9 cellular contexts compared by ENCODE assay signal in the genomic region with DNA sequence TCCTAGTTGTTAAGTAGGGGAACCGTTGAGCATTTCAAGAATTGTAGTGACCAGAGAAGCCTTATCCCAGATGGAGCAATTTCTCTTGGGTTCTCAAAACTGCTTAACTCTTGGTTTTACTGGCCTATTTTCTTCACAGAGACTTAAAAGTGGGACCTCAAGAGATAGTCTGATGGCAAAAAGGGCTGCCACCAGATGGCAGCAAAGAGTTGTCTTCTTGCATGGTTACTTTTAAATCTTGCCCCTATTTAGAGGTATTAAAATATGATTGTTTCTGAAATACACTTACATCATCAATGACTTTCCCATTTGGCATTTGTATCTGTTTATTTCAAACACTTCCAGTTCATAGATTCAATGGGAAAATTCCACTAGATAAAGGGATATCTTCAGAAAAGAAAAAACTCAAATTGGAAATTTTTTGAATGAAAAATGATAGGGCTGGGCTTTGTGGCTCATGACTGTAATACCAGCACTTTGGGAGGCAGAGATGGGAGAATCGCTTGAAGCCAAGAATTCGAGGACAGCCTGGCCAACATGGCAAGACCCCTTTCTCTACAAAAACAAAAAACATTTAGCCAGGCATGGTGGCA.
DNase-seq lines count a peak whose midpoint lies in the region; ATAC-seq and TF ChIP-seq lines count a peak whose summit lies in the region.
"Had no signal": no experiment of that assay in that cellular context is flagged by ENCODE, and none has a peak within 500 bp of the region (broad histone marks: within the 10 kb centered on the region; RNA-seq: fewer than 3 reads in every experiment).

No MANE protein-coding gene starts in this region.

- H3K4me1 ChIP-seq in ovary (ENCODE audit: insufficient read depth): no peaks in the 10 kb centered on the region
- H3K4me1 ChIP-seq in CD8-positive, alpha-beta memory T cell (ENCODE audit: insufficient read depth, low read length): no peaks in the 10 kb centered on the region

- no peak overlapping the region for H3K27ac ChIP-seq in ovary
- H3K27ac ChIP-seq in CD8-positive, alpha-beta memory T cell (ENCODE audit: low read depth, low read length): no peak overlapping the region

- peak; percentile 53 for DNase-seq in D341Med (ENCODE audit: low spot score)
- DNase-seq in NAMALWA (ENCODE audit: low spot score): peak; percentile 74
- DNase-seq in fibroblast of villous mesenchyme (ENCODE audit: low read depth): peak; percentile 60
- peak; percentile 48 to 75 (median 69) for DNase-seq in ovary
- DNase-seq in CD8-positive, alpha-beta memory T cell: no peak

- peak; percentile 62 for ATAC-seq in GM19468 (IDR thresholded peaks at IDR 0.05; ENCODE audit: extremely low read depth, unreplicated experiment)
- ATAC-seq in GM21576 (IDR thresholded peaks at IDR 0.05; ENCODE audit: unreplicated experiment): no peak

- peak; percentile 14; the same call in 1 of the 2 replicates for TF ChIP-seq CTCF in WI38 (IDR thresholded peaks at IDR 0.05; ENCODE audit: low read depth, low read length)
- peak; percentile 70 for TF ChIP-seq CTCF in fibroblast of villous mesenchyme (IDR thresholded peaks at IDR 0.05; ENCODE audit: insufficient read depth, low read depth, low read length)
- peak; percentile 22 to 78 (median 62) for TF ChIP-seq CTCF in ovary (IDR thresholded peaks at IDR 0.05)

- no peaks in the 10 kb centered on the region for H3K36me3 Mint-ChIP-seq in CD8-positive, alpha-beta memory T cell

- CTCF ChIA-PET in CD8-positive, alpha-beta memory T cell (lab: Charles Lee): no interaction called here

- H3K27me3 Mint-ChIP-seq in CD8-positive, alpha-beta memory T cell: peaks cover 0 to 1% of the 10 kb centered on the region in 2 donors

- H3K36me3 ChIP-seq in ovary: no peaks in the 10 kb centered on the region
- no peaks in the 10 kb centered on the region for H3K36me3 ChIP-seq in CD8-positive, alpha-beta memory T cell (ENCODE audit: insufficient read depth, low read length)

- no peaks in the 10 kb centered on the region for H3K9me3 Mint-ChIP-seq in CD8-positive, alpha-beta memory T cell
- H3K9me3 Mint-ChIP-seq: T-helper 1 cell treated with Interleukin-12 subunit alpha and Interleukin-12 subunit beta and Interleukin-4 antibody, amounts not matched to agents 30 μg/mL and 1 μg/mL, for 36 hours had no signal

- WGBS in ovary, 3 donors: 43 to 46% (median 46%) methylated on average over 3 of the region's 3 CpGs

- no peak for TF ChIP-seq POLR2A in ovary (IDR thresholded peaks at IDR 0.05)

- H3K4me3 ChIP-seq in WI38 (ENCODE audit: low read depth, low read length): no peak overlapping the region
- no peak overlapping the region for H3K4me3 ChIP-seq in fibroblast of villous mesenchyme (ENCODE audit: low read depth, low read length)
- H3K4me3 ChIP-seq in ovary: no peak overlapping the region
- H3K4me3 ChIP-seq in CD8-positive, alpha-beta memory T cell (ENCODE audit: low read length): no peak overlapping the region

- POLR2A ChIA-PET in CD8-positive, alpha-beta memory T cell (lab: Charles Lee): no interaction called here

- no peaks in the 10 kb centered on the region for H3K4me1 Mint-ChIP-seq in CD8-positive, alpha-beta memory T cell

- TF ChIP-seq EP300 in ovary (IDR thresholded peaks at IDR 0.05): no peak

- no peak overlapping the region for H3K4me3 Mint-ChIP-seq in CD8-positive, alpha-beta memory T cell
- H3K4me3 Mint-ChIP-seq: T-helper 1 cell treated with Interleukin-12 subunit alpha and Interleukin-12 subunit beta and Interleukin-4 antibody, amounts not matched to agents 30 μg/mL and 1 μg/mL, for 36 hours had no signal

- no peaks in the 10 kb centered on the region for H3K9me3 ChIP-seq in ovary
- no peaks in the 10 kb centered on the region for H3K9me3 ChIP-seq in CD8-positive, alpha-beta memory T cell (ENCODE audit: low read length)

- intact Hi-C loops in ovary (cut with DNase I): loop anchor here in 3 of 4 donors (2.0 to 10.0 kb wide), 3 partner anchors 298 to 302 kb away; no protein-coding TSS in a partner anchor

- no peaks in the 10 kb centered on the region for H3K27me3 ChIP-seq in ovary
- no peaks in the 10 kb centered on the region for H3K27me3 ChIP-seq in CD8-positive, alpha-beta memory T cell (ENCODE audit: insufficient read depth, low read length, poor library complexity, severe bottlenecking)

- H3K27ac Mint-ChIP-seq in CD8-positive, alpha-beta memory T cell: no peak overlapping the region
- H3K27ac Mint-ChIP-seq: T-helper 1 cell treated with Interleukin-12 subunit alpha and Interleukin-12 subunit beta and Interleukin-4 antibody, amounts not matched to agents 30 μg/mL and 1 μg/mL, for 36 hours had no signal

Comparison
In these comparisons a context has a peak if more than half of its experiments do, and no peak if none do; other contexts are left out.
1. DNase-seq: peak in D341Med (single experiment), NAMALWA (single experiment), fibroblast of villous mesenchyme (single experiment) and ovary (5 of 5); none in CD8-positive, alpha-beta memory T cell (0 of 5).
2. CTCF ChIP-seq: peak in every context shown above with its lines; median percentile 70 in fibroblast of villous mesenchyme; 62 in ovary; 14 in WI38.